12 cellular contexts compared by ENCODE assay signal in the genomic region with DNA sequence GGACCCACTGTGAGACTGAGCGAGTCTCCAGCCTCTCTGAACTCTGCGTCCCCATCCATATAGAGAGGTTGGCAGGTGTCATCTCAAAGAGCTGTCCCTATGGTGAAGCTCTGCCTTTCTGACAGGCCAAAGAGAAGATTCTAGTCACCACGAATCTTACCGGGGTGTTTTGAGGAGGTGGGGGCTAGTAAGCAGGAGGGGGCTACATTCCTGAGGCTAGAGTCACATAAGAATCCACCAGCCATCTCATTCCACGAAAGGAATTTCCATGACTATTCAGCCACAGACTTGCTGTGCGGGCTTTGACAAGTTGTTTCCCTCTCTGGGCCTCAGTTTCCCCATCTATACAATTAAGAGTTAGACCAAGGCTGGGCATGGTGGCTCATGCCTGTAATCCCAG. TPM values are rescaled to one million over a fixed set of nuclear protein-coding genes. Genes with fewer than 3 reads are reported as not detected.
DNase-seq lines count a peak whose midpoint lies in the region; ATAC-seq and TF ChIP-seq lines count a peak whose summit lies in the region.
"Had no signal": no experiment of that assay in that cellular context is flagged by ENCODE, and none has a peak within 500 bp of the region (broad histone marks: within the 10 kb centered on the region; RNA-seq: fewer than 3 reads in every experiment).

No MANE protein-coding gene starts in this region.

- no peaks in the 10 kb centered on the region for H3K27me3 ChIP-seq in cardiac muscle cell
- peaks cover 6% of the 10 kb centered on the region for H3K27me3 ChIP-seq in endodermal cell (ENCODE audit: control insufficient read depth, insufficient read depth, low read length, poor library complexity, severe bottlenecking)
- H3K27me3 ChIP-seq in uterus: no peaks in the 10 kb centered on the region

- H3K36me3 ChIP-seq in cardiac muscle cell (no peaks in the 10 kb centered on the region), endodermal cell (ENCODE audit: control insufficient read depth, insufficient read depth, low read length) (no peaks in the 10 kb centered on the region), uterus (no peaks in the 10 kb centered on the region)

- peak overlapping the region; percentile 33 for H3K27ac ChIP-seq in cardiac muscle cell
- H3K27ac ChIP-seq in endodermal cell (ENCODE audit: low read depth, low read length): peak overlapping the region; percentile 30
- H3K27ac ChIP-seq in uterus: peak overlapping the region; percentile 97 to 99

- H3K27me3 Mint-ChIP-seq in endodermal cell (ENCODE audit: insufficient read depth) (peaks cover 22% of the 10 kb centered on the region), nephron (ENCODE audit: low read depth) (no peaks in the 10 kb centered on the region)
- H3K27me3 Mint-ChIP-seq in stimulated activated naive CD8-positive, alpha-beta T cell treated with anti-CD3 and anti-CD28 coated beads, Interleukin-15, amount 100 ng/mL, for 72 hours: no peaks in the 10 kb centered on the region

- intact Hi-C loops in left cardiac atrium (cut with DNase I): loop anchor here in 1 of 2 donors (10.0 kb wide), 1 partner anchor 295 kb away; no protein-coding TSS in a partner anchor
- intact Hi-C loops in uterus (cut with DNase I; ENCODE audit: low total_unique reads): no loop called here

- H3K4me1 ChIP-seq in cardiac muscle cell (ENCODE audit: low read depth) (peaks cover 52% of the 10 kb centered on the region), endodermal cell (ENCODE audit: control insufficient read depth, insufficient read depth, low read length) (peaks cover 36% of the 10 kb centered on the region), uterus (peaks cover 53 to 70% of the 10 kb centered on the region in 2 donors)

- H3K4me3 ChIP-seq in cardiac muscle cell: no peak overlapping the region
- H3K4me3 ChIP-seq in endodermal cell (ENCODE audit: low read length): no peak overlapping the region
- no peak overlapping the region for H3K4me3 ChIP-seq in uterus

- no peak for TF ChIP-seq CTCF in cardiac muscle cell (IDR thresholded peaks at IDR 0.05; ENCODE audit: low read depth, low read length)
- TF ChIP-seq CTCF in endodermal cell (conservative IDR thresholded peaks at IDR 0.05): no peak
- no peak for TF ChIP-seq CTCF in nephron (IDR thresholded peaks at IDR 0.05; ENCODE audit: unreplicated experiment in 3 of 3)
- TF ChIP-seq CTCF in uterus (IDR thresholded peaks at IDR 0.05): no peak
- no peak for TF ChIP-seq CTCF in omental fat pad (IDR thresholded peaks at IDR 0.05)

- H3K9ac ChIP-seq in endodermal cell (ENCODE audit: extremely low read depth, low read length, poor library complexity, severe bottlenecking): no peak overlapping the region

- DNase-seq in cardiac muscle cell (ENCODE audit: low read depth in 1 of 2, low spot score in 1 of 2): peak in 1 of 2 donors; percentile 41
- DNase-seq in left cardiac atrium: no peak
- no peak for DNase-seq in endodermal cell
- DNase-seq in uterus: no peak
- DNase-seq in omental fat pad (ENCODE audit: low spot score): no peak
- no peak for DNase-seq in stimulated activated naive CD8-positive, alpha-beta T cell treated with anti-CD3 and anti-CD28 coated beads, Interleukin-15, amount 100 ng/mL, for 72 hours
- DNase-seq in activated T-cell treated with anti-CD3 and anti-CD28 coated beads, Interleukin-2, amount 50 U/mL, for 1 hour: no peak
- DNase-seq: left colon, NCI-H1694 had no signal

- H3K27ac Mint-ChIP-seq in endodermal cell: peak overlapping the region; percentile 71
- peak overlapping the region; percentile 97 to 99 (median 97) for H3K27ac Mint-ChIP-seq in nephron
- no peak overlapping the region for H3K27ac Mint-ChIP-seq in stimulated activated naive CD8-positive, alpha-beta T cell treated with anti-CD3 and anti-CD28 coated beads, Interleukin-15, amount 100 ng/mL, for 72 hours

- H3K9me3 ChIP-seq in cardiac muscle cell (ENCODE audit: low read depth): no peaks in the 10 kb centered on the region
- no peaks in the 10 kb centered on the region for H3K9me3 ChIP-seq in endodermal cell (ENCODE audit: control insufficient read depth, low read length)
- H3K9me3 ChIP-seq in uterus: no peaks in the 10 kb centered on the region

- no peaks in the 10 kb centered on the region for H3K9me3 Mint-ChIP-seq in endodermal cell
- H3K9me3 Mint-ChIP-seq in nephron: no peaks in the 10 kb centered on the region
- H3K9me3 Mint-ChIP-seq in stimulated activated naive CD8-positive, alpha-beta T cell treated with anti-CD3 and anti-CD28 coated beads, Interleukin-15, amount 100 ng/mL, for 72 hours: no peaks in the 10 kb centered on the region

- H3K36me3 Mint-ChIP-seq in endodermal cell (ENCODE audit: low read depth) (no peaks in the 10 kb centered on the region), nephron (ENCODE audit: low read depth) (peaks cover 20% of the 10 kb centered on the region)

- 73 to 79% methylated on average over 6 of the region's 6 CpGs for WGBS in endodermal cell (ENCODE audit: insufficient coverage in 1 of 2, insufficient read length in 1 of 2), 2 experiments

- peaks cover 66% of the 10 kb centered on the region for H3K4me1 Mint-ChIP-seq in endodermal cell
- peaks cover 83% of the 10 kb centered on the region for H3K4me1 Mint-ChIP-seq in nephron
- H3K4me1 Mint-ChIP-seq in stimulated activated naive CD8-positive, alpha-beta T cell treated with anti-CD3 and anti-CD28 coated beads, Interleukin-15, amount 100 ng/mL, for 72 hours: no peaks in the 10 kb centered on the region

- H3K4me3 Mint-ChIP-seq in endodermal cell (no peak overlapping the region), nephron (peak overlapping the region; percentile 58 to 75 (median 72))
- no peak overlapping the region for H3K4me3 Mint-ChIP-seq in stimulated activated naive CD8-positive, alpha-beta T cell treated with anti-CD3 and anti-CD28 coated beads, Interleukin-15, amount 100 ng/mL, for 72 hours

- ATAC-seq in left cardiac atrium (no peak), omental fat pad (ENCODE audit: low FRiP score) (no peak)
- no peak for ATAC-seq in stimulated activated naive CD8-positive, alpha-beta T cell treated with anti-CD3 and anti-CD28 coated beads, Interleukin-15, amount 100 ng/mL, for 72 hours
- ATAC-seq: left colon had no signal

- TF ChIP-seq POLR2A in uterus (IDR thresholded peaks at IDR 0.05): no peak

RNA-seq across cellular contexts. Expression of a gene that starts 16.3 kb away (rescaled TPM):
- total RNA-seq in cardiac muscle cell: 4.2 and 5.4 TPM in 2 replicates
- polyA plus RNA-seq in cardiac muscle cell: 5.3 and 6.1 TPM in 2 replicates
- total RNA-seq in left cardiac atrium: 10 to 100 TPM; 62.9 to 68.3 TPM
- 1 to 10 TPM; 4.1 to 6.5 TPM for total RNA-seq in endodermal cell
- polyA plus RNA-seq in endodermal cell (2013, experiment 1 of 2): 18.6 TPM
- polyA plus RNA-seq in endodermal cell (2013, experiment 2 of 2): 22.1 TPM
- 100 to 1,000 TPM in 3 of 4 donors, 10 to 100 TPM in 1; 60.2 to 378 (median 235) TPM for total RNA-seq in uterus
- 100 to 1,000 TPM; 126 to 366 (median 149) TPM for total RNA-seq in omental fat pad

RNA-seq across cellular contexts. Expression of a gene that starts 27.2 kb away (rescaled TPM):
- not detected in 2 replicates for total RNA-seq in cardiac muscle cell
- 0.62 TPM in 1 of 2 replicates, not detected in the other for polyA plus RNA-seq in cardiac muscle cell
- not detected for total RNA-seq in left cardiac atrium
- not detected for total RNA-seq in endodermal cell
- polyA plus RNA-seq in endodermal cell (2013, experiment 1 of 2): 0.28 TPM
- polyA plus RNA-seq in endodermal cell (2013, experiment 2 of 2): 0.33 TPM
- total RNA-seq in uterus: under 1 TPM; 0.29 to 0.77 (median 0.38) TPM
- not detected for total RNA-seq in omental fat pad
- total RNA-seq: dermis microvascular lymphatic vessel endothelial cell, SK-MEL-5 had no signal

RNA-seq across cellular contexts. Expression of a gene that starts 50.5 kb away (rescaled TPM):
- not detected in 2 replicates for total RNA-seq in cardiac muscle cell
- not detected in 2 replicates for polyA plus RNA-seq in cardiac muscle cell
- total RNA-seq in left cardiac atrium: not detected
- total RNA-seq in endodermal cell: not detected
- not detected for polyA plus RNA-seq in endodermal cell (2013, experiment 1 of 2)
- 0.08 TPM for polyA plus RNA-seq in endodermal cell (2013, experiment 2 of 2)
- not detected for total RNA-seq in uterus
- total RNA-seq in omental fat pad: not detected
- total RNA-seq: dermis microvascular lymphatic vessel endothelial cell, SK-MEL-5 had no signal

RNA-seq across cellular contexts. Expression of a gene that starts 53.0 kb away (rescaled TPM):
- total RNA-seq in cardiac muscle cell (0.04 TPM in 1 of 2 replicates, not detected in the other), left cardiac atrium (10 to 100 TPM; 18.3 to 41.6 TPM), endodermal cell (not detected), uterus (10 to 100 TPM in 3 of 4 donors, 1 to 10 TPM in 1; 1.0 to 42.9 (median 22.8) TPM), omental fat pad (100 to 1,000 TPM in 1 of 4 donors, 10 to 100 TPM in 3; 55.6 to 140 (median 77.6) TPM)
- polyA plus RNA-seq in cardiac muscle cell: 0.48 and 0.50 TPM in 2 replicates
- polyA plus RNA-seq in endodermal cell (2013, experiment 1 of 2): 0.39 TPM
- not detected for polyA plus RNA-seq in endodermal cell (2013, experiment 2 of 2)
- total RNA-seq: dermis microvascular lymphatic vessel endothelial cell, SK-MEL-5 had no signal

Comparison
In these comparisons a context has a peak if more than half of its experiments do, and no peak if none do; other contexts are left out.
1. H3K27ac ChIP-seq: peak in every context shown above with its lines; median percentile 98 in uterus; 33 in cardiac muscle cell; 30 in endodermal cell.
2. H3K27ac Mint-ChIP-seq: peak in endodermal cell (single experiment) and nephron (3 of 3); none in stimulated activated naive CD8-positive, alpha-beta T cell treated with anti-CD3 and anti-CD28 coated beads, Interleukin-15, amount 100 ng/mL, for 72 hours (0 of 2).
3. H3K4me3 Mint-ChIP-seq: peak in nephron (3 of 3); none in endodermal cell (single experiment) and stimulated activated naive CD8-positive, alpha-beta T cell treated with anti-CD3 and anti-CD28 coated beads, Interleukin-15, amount 100 ng/mL, for 72 hours (0 of 2).